9 cellular contexts compared by ENCODE assay signal in genomic region chr10:72875250-72876055, GRCh38. TPM values are rescaled to one million over a fixed set of nuclear protein-coding genes. Genes with fewer than 3 reads are reported as not detected.
DNase-seq lines count a peak whose midpoint lies in the region; ATAC-seq, FAIRE-seq and TF ChIP-seq lines count a peak whose summit lies in the region.
"Had no signal": no experiment of that assay in that cellular context is flagged by ENCODE, and none has a peak within 500 bp of the region (broad histone marks: within the 10 kb centered on the region; RNA-seq: fewer than 3 reads in every experiment).

No MANE protein-coding gene starts in this region.

- peaks cover 5% of the 10 kb centered on the region for H3K36me3 Mint-ChIP-seq in glutamatergic neuron (ENCODE audit: unreplicated experiment)

- no peak overlapping the region for H3K4me3 ChIP-seq in MG63
- H3K4me3 ChIP-seq: SJSA1 had no signal

- no peak for TF ChIP-seq POLR2A in H54 (IDR thresholded peaks at IDR 0.05; ENCODE audit: low read depth, low read length)

- H3K4me3 Mint-ChIP-seq in glutamatergic neuron (ENCODE audit: unreplicated experiment): no peak overlapping the region

- peaks cover 12% of the 10 kb centered on the region; the same call in 1 of the 2 replicates for H3K9me3 ChIP-seq in MG63
- H3K9me3 ChIP-seq: SJSA1 had no signal

- no peaks in the 10 kb centered on the region for H3K27me3 ChIP-seq in MG63
- H3K27me3 ChIP-seq: SJSA1 had no signal

- H3K9me3 Mint-ChIP-seq in glutamatergic neuron (ENCODE audit: unreplicated experiment): no peaks in the 10 kb centered on the region

- DNase-seq in Caki2 (ENCODE audit: low read depth) (peak; percentile 21), H54 (ENCODE audit: insufficient read length, low spot score) (no peak), SK-N-DZ (ENCODE audit: low spot score) (peak; percentile 6), glutamatergic neuron (peak; percentile 19), MG63 (no peak)
- no peak for DNase-seq in stimulated activated CD4-positive, alpha-beta T cell treated with anti-CD3 and anti-CD28 coated beads, Interleukin-2, amount 100 ng/mL, for 24 hours

- peak; percentile 92 for FAIRE-seq in H54 (lab: Jason Lieb, UNC)

- ATAC-seq in GM21825 (IDR thresholded peaks at IDR 0.05; ENCODE audit: unreplicated experiment) (no peak), HG02623 (IDR thresholded peaks at IDR 0.05; ENCODE audit: unreplicated experiment) (no peak)

- TF ChIP-seq CTCF in glutamatergic neuron (IDR thresholded peaks at IDR 0.05; ENCODE audit: partially characterized antibody, unreplicated experiment): peak; percentile 29

- no peak overlapping the region for H3K27ac Mint-ChIP-seq in glutamatergic neuron (ENCODE audit: unreplicated experiment)

- H3K27me3 Mint-ChIP-seq in glutamatergic neuron (ENCODE audit: unreplicated experiment): no peaks in the 10 kb centered on the region

- H3K4me1 Mint-ChIP-seq in glutamatergic neuron (ENCODE audit: low read depth, unreplicated experiment): no peaks in the 10 kb centered on the region

- H3K36me3 ChIP-seq in MG63: peaks cover 15% of the 10 kb centered on the region

- in situ Hi-C loops in Caki2 (cut with HindIII; ENCODE audit: low pct_unique_long_range_greater_than_20kb, low sequenced_read_pairs): no loop called here

RNA-seq across cellular contexts. Expression of gene OIT3, which starts 18.1 kb away (rescaled TPM):
- not detected in 2 replicates for total RNA-seq in Caki2 (2014; rRNA removed; shearing (Covaris generic); ENCODE audit: low replicate concordance)
- polyA plus RNA-seq in SK-N-DZ (2014; cell fraction: cytosol; rRNA removed): not detected in 2 replicates
- not detected in 2 replicates for polyA plus RNA-seq in SK-N-DZ (2014; cell fraction: nucleus; rRNA removed)
- not detected for total RNA-seq in glutamatergic neuron (ENCODE audit: unreplicated experiment)
- total RNA-seq in MG63 (2014; rRNA removed; shearing (Covaris generic); ENCODE audit: low replicate concordance): not detected in 2 replicates
- total RNA-seq: SJSA1 had no signal

Comparison
In these comparisons a context has a peak if more than half of its experiments do, and no peak if none do; other contexts are left out.
1. DNase-seq: peak in Caki2 (single experiment), SK-N-DZ (single experiment) and glutamatergic neuron (single experiment); none in H54 (single experiment), MG63 (single experiment) and stimulated activated CD4-positive, alpha-beta T cell treated with anti-CD3 and anti-CD28 coated beads, Interleukin-2, amount 100 ng/mL, for 24 hours (0 of 2).